Comparison of ENCODE assay signal across 9 cellular contexts in genomic region chrX:15269618-15270521, GRCh38. TPM values are rescaled to one million over a fixed set of nuclear protein-coding genes. Genes with fewer than 3 reads are reported as not detected.
A peak's percentile ranks its signal among the peaks of the same experiment; 100 is the strongest.
DNase-seq lines count a peak whose midpoint lies in the region; ATAC-seq, FAIRE-seq and TF ChIP-seq lines count a peak whose summit lies in the region.
"Had no signal": no experiment of that assay in that cellular context is flagged by ENCODE, and none has a peak within 500 bp of the region (broad histone marks: within the 10 kb centered on the region; RNA-seq: fewer than 3 reads in every experiment).

Gene ASB9 (minus strand): TSS chrX:15270083. CDS start chrX:15269874, 209 bp downstream.

- peak; percentile 62 for FAIRE-seq in GM12892 (lab: Jason Lieb, UNC)
- FAIRE-seq: frontal cortex had no signal

- H3K36me3 ChIP-seq in ACC112 (ENCODE audit: insufficient read depth, low read length) = no peaks in the 10 kb centered on the region

- DNase-seq in GM12892 (ENCODE audit: insufficient read length) = no peak
- peak; percentile 43 for DNase-seq in LoVo (ENCODE audit: low spot score)
- peak; percentile 21 to 25 for DNase-seq in activated T-cell treated with anti-CD3 and anti-CD28 coated beads, Interleukin-2, amount 50 U/mL, for 48 hours
- DNase-seq in glomerular endothelial cell (ENCODE audit: extremely low read depth, low read depth, low spot score) = peak; percentile 37
- DNase-seq in sciatic nerve (ENCODE audit: low spot score) = no peak
- DNase-seq in DMS114 treated with DMSO at 0.1 percent for 48 hours (lab: John Stamatoyannopoulos, UW; ENCODE audit: unreplicated experiment) = no peak

- no peaks in the 10 kb centered on the region; the same call in 1 of the 2 replicates for H3K27me3 ChIP-seq in ACC112 (ENCODE audit: insufficient read depth, low read length)

- intact Hi-C loops in sciatic nerve (cut with DNase I) = no loop called here

- ATAC-seq in sciatic nerve (peak; percentile 64), HG03039 (IDR thresholded peaks at IDR 0.05; ENCODE audit: unreplicated experiment) (no peak)

- no peak within 1 kb of the TSS for H3K4me3 ChIP-seq in ACC112 (ENCODE audit: low read depth, low read length)

- no peak for TF ChIP-seq POLR2A in GM12892 (IDR thresholded peaks at IDR 0.05; ENCODE audit: low read depth, low read length)

- H2AFZ ChIP-seq in ACC112 (ENCODE audit: low read length, unreplicated experiment) = peak within 1 kb of the TSS; percentile 14

- H3K4me1 ChIP-seq in ACC112 (ENCODE audit: control insufficient read depth, insufficient read depth, low read length, unreplicated experiment) = peaks cover 8% of the 10 kb centered on the region

- H3K79me2 ChIP-seq in ACC112 (ENCODE audit: control insufficient read depth, insufficient read depth, low read length, unreplicated experiment) = no peaks in the 10 kb centered on the region

- H3K27ac ChIP-seq in ACC112 (ENCODE audit: low read depth, low read length) = no peak within 1 kb of the TSS; the same call in 1 of the 2 replicates

RNA-seq across cellular contexts. Expression of gene ASB9, which starts in this region (rescaled TPM):
- 0.83 TPM for polyA plus RNA-seq in GM12892 (2012; ENCODE audit: missing spikeins)
- 10.6 and 17.0 TPM in 2 replicates for total RNA-seq in glomerular endothelial cell
- 1.2 TPM for total RNA-seq in sciatic nerve

Comparison
In these comparisons a context has a peak if more than half of its experiments do, and no peak if none do; other contexts are left out.
1. DNase-seq: peak in LoVo (single experiment), activated T-cell treated with anti-CD3 and anti-CD28 coated beads, Interleukin-2, amount 50 U/mL, for 48 hours (2 of 2) and glomerular endothelial cell (single experiment); none in GM12892 (single experiment), sciatic nerve (single experiment) and DMS114 treated with DMSO at 0.1 percent for 48 hours (single experiment).